In genomic region chr1:23019094-23019850, GRCh38 we compare ENCODE assay signal across 8 cellular contexts. TPM values are rescaled to one million over a fixed set of nuclear protein-coding genes. Genes with fewer than 3 reads are reported as not detected.
DNase-seq lines count a peak whose midpoint lies in the region; ATAC-seq and TF ChIP-seq lines count a peak whose summit lies in the region.

Gene KDM1A (plus strand): TSS chr1:23019468. CDS start chr1:23019597, 129 bp downstream.

- peak within 1 kb of the TSS; percentile 98 for H3K27ac ChIP-seq in cardiac muscle cell
- peak within 1 kb of the TSS; percentile 92 for H3K27ac ChIP-seq in trophoblast cell (ENCODE audit: low read depth, low read length)
- H3K27ac ChIP-seq in transverse colon, result peak within 1 kb of the TSS; percentile 93 to 96 (median 94)

- no peak for TF ChIP-seq EP300 in transverse colon (IDR thresholded peaks at IDR 0.05; ENCODE audit: low read depth)

- no peaks in the 10 kb centered on the region for H3K27me3 ChIP-seq in adipocyte (replicated peaks; ENCODE audit: control insufficient read depth, insufficient read depth, low read length)
- H3K27me3 ChIP-seq in cardiac muscle cell, result no peaks in the 10 kb centered on the region
- no peaks in the 10 kb centered on the region for H3K27me3 ChIP-seq in trophoblast cell (ENCODE audit: insufficient read depth, low read length)
- H3K27me3 ChIP-seq in transverse colon, result no peaks in the 10 kb centered on the region

- peak within 1 kb of the TSS; percentile 74 for H2BK12ac ChIP-seq in trophoblast cell (ENCODE audit: low read length)

- peak within 1 kb of the TSS; percentile 94 for H4K12ac ChIP-seq in trophoblast cell (ENCODE audit: low read depth, low read length)

- peak within 1 kb of the TSS; percentile 96 for H4K8ac ChIP-seq in trophoblast cell (ENCODE audit: low read depth, low read length)

- H3K36me3 ChIP-seq in adipocyte (ENCODE audit: control insufficient read depth, insufficient read depth, low read length, severe bottlenecking) (no peaks in the 10 kb centered on the region), cardiac muscle cell (no peaks in the 10 kb centered on the region), trophoblast cell (ENCODE audit: control insufficient read depth in 1 of 2, insufficient read depth in 2 of 2, low read length in 2 of 2) (no peaks in the 10 kb centered on the region), transverse colon (no peaks in the 10 kb centered on the region)

- H3K4me2 ChIP-seq in trophoblast cell (ENCODE audit: low read length), result peak within 1 kb of the TSS; percentile 74

- peaks cover 8% of the 10 kb centered on the region for H3K79me1 ChIP-seq in trophoblast cell (ENCODE audit: low read length)

- peak within 1 kb of the TSS; percentile 80 for H2AK5ac ChIP-seq in trophoblast cell (ENCODE audit: low read length)

- peak within 1 kb of the TSS; percentile 97 for H3K18ac ChIP-seq in trophoblast cell (ENCODE audit: low read length)

- no peak within 1 kb of the TSS for H3K23ac ChIP-seq in trophoblast cell (ENCODE audit: low read length)

- in situ Hi-C loops in transverse colon (cut with MboI; ENCODE audit: low pct_ligation_motif_present in 1 of 4, low pct_unique_long_range_greater_than_20kb in 1 of 4, low sequenced_read_pairs in 3 of 4), result no loop called here

- H2BK120ac ChIP-seq in trophoblast cell (ENCODE audit: insufficient read depth, low read length, poor library complexity), result peak within 1 kb of the TSS; percentile 98

- peak within 1 kb of the TSS; percentile 100 for H3K4me3 ChIP-seq in adipocyte (ENCODE audit: low read length)
- peak within 1 kb of the TSS; percentile 100 for H3K4me3 ChIP-seq in cardiac muscle cell
- H3K4me3 ChIP-seq in trophoblast cell (ENCODE audit: low read depth, low read length), result peak within 1 kb of the TSS; percentile 96
- H3K4me3 ChIP-seq in transverse colon, result peak within 1 kb of the TSS; percentile 90 to 98 (median 94)

- H3K4ac ChIP-seq in trophoblast cell (ENCODE audit: low read depth, low read length), result peak within 1 kb of the TSS; percentile 92

- peaks cover 3% of the 10 kb centered on the region for H3K9me3 ChIP-seq in adipocyte (ENCODE audit: control insufficient read depth, low read length)
- no peaks in the 10 kb centered on the region for H3K9me3 ChIP-seq in cardiac muscle cell (ENCODE audit: low read depth)
- H3K9me3 ChIP-seq in trophoblast cell (ENCODE audit: insufficient read depth, low read depth, low read length), result no peaks in the 10 kb centered on the region
- no peaks in the 10 kb centered on the region for H3K9me3 ChIP-seq in transverse colon

- peak within 1 kb of the TSS; percentile 89 for H2AFZ ChIP-seq in trophoblast cell (ENCODE audit: insufficient read depth, low read length, poor library complexity)

- intact Hi-C loops in transverse colon (cut with DNase I; ENCODE audit: low total_unique reads), result no loop called here

- no CpG with 5 or more reads among the region's 84 CpGs for WGBS in trophoblast cell (ENCODE audit: extremely low coverage, insufficient coverage, insufficient read length)
- WGBS in transverse colon (ENCODE audit: low coverage in 1 of 2), 2 donors, result 1 to 5% methylated on average over 4 to 78 of the region's 84 CpGs

- DNase-seq in NCI-H1417 (lab: John Stamatoyannopoulos, UW) (peak; percentile 97 to 99 (median 98)), T follicular helper cell (ENCODE audit: low read depth) (peak; percentile 87), adipocyte (ENCODE audit: low read depth) (peak; percentile 99), cardiac muscle cell (ENCODE audit: low read depth in 1 of 2, low spot score in 1 of 2) (peak; percentile 99), trophoblast cell (peak; percentile 97 to 99), transverse colon (peak; percentile 98)

- H3K9ac ChIP-seq in adipocyte (ENCODE audit: low read length) (peak within 1 kb of the TSS; percentile 97), trophoblast cell (ENCODE audit: low read length) (peak within 1 kb of the TSS; percentile 99)

- TF ChIP-seq CTCF in GM12874 (IDR thresholded peaks at IDR 0.05; ENCODE audit: insufficient read depth, low read depth, low read length) (peak; percentile 47), cardiac muscle cell (IDR thresholded peaks at IDR 0.05; ENCODE audit: low read depth, low read length) (peak; percentile 9), transverse colon (IDR thresholded peaks at IDR 0.05) (peak in 1 of 5 experiments; percentile 3)

- H3K4me1 ChIP-seq in adipocyte (ENCODE audit: control insufficient read depth, insufficient read depth, low read length), result peaks cover 5% of the 10 kb centered on the region
- H3K4me1 ChIP-seq in cardiac muscle cell (ENCODE audit: low read depth), result peaks cover 5% of the 10 kb centered on the region
- H3K4me1 ChIP-seq in trophoblast cell (ENCODE audit: control insufficient read depth in 1 of 2, insufficient read depth in 2 of 2, low read length in 2 of 2), result peaks cover 0 to 4% of the 10 kb centered on the region in 2 experiments
- H3K4me1 ChIP-seq in transverse colon, result peaks cover 6 to 23% (median 16%) of the 10 kb centered on the region in 4 donors

- TF ChIP-seq POLR2A in transverse colon (IDR thresholded peaks at IDR 0.05), result peak; percentile 83

- H3K14ac ChIP-seq in trophoblast cell (ENCODE audit: low read length), result peak within 1 kb of the TSS; percentile 97

- ATAC-seq in HG02759 (IDR thresholded peaks at IDR 0.05; ENCODE audit: unreplicated experiment), result peak; percentile 92

- peak within 1 kb of the TSS; percentile 94 for H4K91ac ChIP-seq in trophoblast cell (ENCODE audit: low read depth, low read length)

- peaks cover 19% of the 10 kb centered on the region for H3K79me2 ChIP-seq in trophoblast cell (ENCODE audit: control insufficient read depth, insufficient read depth, low read length, poor library complexity)

- peak within 1 kb of the TSS; percentile 95 for H2BK5ac ChIP-seq in trophoblast cell (ENCODE audit: low read depth, low read length, poor library complexity)

RNA-seq across cellular contexts. Expression of gene KDM1A, which starts in this region (rescaled TPM):
- total RNA-seq in cardiac muscle cell, result 149 and 168 TPM in 2 replicates
- polyA plus RNA-seq in cardiac muscle cell, result 138 and 184 TPM in 2 replicates
- 99.0 and 101 TPM in 2 replicates for polyA plus RNA-seq in trophoblast cell (2013)
- 10 to 100 TPM; 18.7 to 41.4 (median 29.3) TPM for total RNA-seq in transverse colon

Comparison
In these comparisons a context has a peak if more than half of its experiments do, and no peak if none do; other contexts are left out.
1. Peak in every context shown above with its lines: DNase-seq, ATAC-seq, H3K4me3 ChIP-seq and H3K27ac ChIP-seq.